In the genomic region with DNA sequence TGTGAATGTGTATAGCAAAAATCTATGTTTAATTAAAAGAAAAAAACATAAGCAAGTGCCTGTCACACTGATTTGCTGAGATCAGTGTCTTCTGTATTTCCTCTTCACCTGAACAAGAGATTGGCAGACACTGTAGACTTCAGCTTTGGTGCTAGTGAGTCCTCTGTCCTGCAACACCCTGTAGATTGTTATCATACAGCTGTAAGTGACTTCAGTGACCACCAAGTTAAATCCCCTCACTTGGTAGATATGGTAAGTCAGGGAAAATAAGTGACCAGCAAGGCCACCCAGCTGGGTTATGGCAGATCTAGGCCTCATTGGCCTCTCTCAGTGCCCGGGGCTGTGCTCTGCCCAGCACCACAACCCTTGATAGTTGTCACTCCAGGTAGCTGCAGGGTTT, we compare ENCODE assay signal across 11 cellular contexts.
A peak's percentile ranks its signal among the peaks of the same experiment; 100 is the strongest.
DNase-seq lines count a peak whose midpoint lies in the region; ATAC-seq, FAIRE-seq and TF ChIP-seq lines count a peak whose summit lies in the region.
"Had no signal": no experiment of that assay in that cellular context is flagged by ENCODE, and none has a peak within 500 bp of the region (broad histone marks: within the 10 kb centered on the region; RNA-seq: fewer than 3 reads in every experiment).

No MANE protein-coding gene starts in this region.

- peaks cover 96% of the 10 kb centered on the region for H3K79me2 ChIP-seq in endothelial cell of umbilical vein (ENCODE audit: control insufficient read depth, insufficient read depth, low read length)

- H3K27me3 ChIP-seq in CD8-positive, alpha-beta T cell (ENCODE audit: insufficient read depth, low read length), result no peaks in the 10 kb centered on the region
- H3K27me3 ChIP-seq in endothelial cell of umbilical vein (ENCODE audit: control insufficient read depth in 2 of 2, insufficient read depth in 2 of 2, low read length in 2 of 2) (no peaks in the 10 kb centered on the region), skeletal muscle tissue (ENCODE audit: control insufficient read depth in 3 of 3, insufficient read depth in 3 of 3, low read length in 3 of 3) (no peaks in the 10 kb centered on the region)

- intact Hi-C loops in CD8-positive, alpha-beta T cell (cut with DNase I, micrococcal nuclease), result no loop called here
- intact Hi-C loops in endothelial cell of umbilical vein (cut with micrococcal nuclease), result loop anchor here (2.0 kb wide), 1 partner anchor 31 kb away; no protein-coding TSS in a partner anchor

- ATAC-seq in CD8-positive, alpha-beta T cell, result no peak

- dilution Hi-C loops in endothelial cell of umbilical vein (cut with MboI; ENCODE audit: extremely low pct_ligation_motif_present, low sequenced_read_pairs), result no loop called here

- POLR2A ChIA-PET in CD8-positive, alpha-beta T cell (lab: Charles Lee), result interaction anchor here (0.9 to 1.4 kb wide), 3 partner anchors 15 to 44 kb away, joined by 3 to 4 read pairs (median 3); no protein-coding TSS in a partner anchor
- POLR2A ChIA-PET in RWPE1 (lab: Yijun Ruan, JAX; ENCODE audit: low non-redundant PET) (no interaction called here), endothelial cell of umbilical vein (lab: Charles Lee) (interaction anchor here (1.5 kb wide), 1 partner anchor 15 kb away, joined by 3 read pairs; no protein-coding TSS in a partner anchor)

- CTCF ChIA-PET in CD8-positive, alpha-beta T cell (lab: Charles Lee), result interaction anchor here (0.9 to 2.9 kb wide), 4 partner anchors 30 to 50 kb away, joined by 3 to 13 read pairs (median 3); no protein-coding TSS in a partner anchor
- CTCF ChIA-PET in RWPE1 (lab: Yijun Ruan, JAX), result interaction anchor here (0.6 kb wide), 1 partner anchor 275 kb away, joined by 3 read pairs; no protein-coding TSS in a partner anchor
- CTCF ChIA-PET in endothelial cell of umbilical vein (lab: Charles Lee), result interaction anchor here (0.8 to 2.3 kb wide), 5 partner anchors 14 to 496 kb away, joined by 3 to 12 read pairs (median 4); no protein-coding TSS in a partner anchor

- no peak overlapping the region for H3K4me2 ChIP-seq in endothelial cell of umbilical vein (ENCODE audit: insufficient read depth, low read length)

- H3K9me3 Mint-ChIP-seq in CD8-positive, alpha-beta T cell, result no peaks in the 10 kb centered on the region

- no peak for DNase-seq in CD8-positive, alpha-beta T cell
- DNase-seq in RWPE1 (ENCODE audit: low spot score) (no peak), endothelial cell of umbilical vein (ENCODE audit: low read depth, low spot score) (no peak), NCI-H2081 treated with DMSO at 0.1 percent for 48 hours (lab: John Stamatoyannopoulos, UW) (no peak), mucosa of gallbladder (ENCODE audit: low spot score) (no peak)
- no peak for DNase-seq in stimulated activated CD4-positive, alpha-beta T cell treated with anti-CD3 and anti-CD28 coated beads, Interleukin-12 subunit alpha, Interleukin-12 subunit beta, amount 100 ng/mL, for 4 hours
- no peak for DNase-seq in activated CD4-positive, CD25-positive, alpha-beta regulatory T cell (lab: John Stamatoyannopoulos, UW)
- DNase-seq: amygdala, GOT3, NCI-H748 treated with DMSO at 0.1 percent for 48 hours had no signal

- H3K4me3 Mint-ChIP-seq in CD8-positive, alpha-beta T cell, result no peak overlapping the region

- H3K27me3 Mint-ChIP-seq in CD8-positive, alpha-beta T cell (ENCODE audit: low read depth), result no peaks in the 10 kb centered on the region

- no peaks in the 10 kb centered on the region for H3K9me1 ChIP-seq in endothelial cell of umbilical vein (replicated peaks; ENCODE audit: control insufficient read depth, extremely low read depth, insufficient read depth, low read length)

- H3K4me1 Mint-ChIP-seq in CD8-positive, alpha-beta T cell (ENCODE audit: low read depth), result peaks cover 90% of the 10 kb centered on the region

- H3K9ac ChIP-seq in endothelial cell of umbilical vein (replicated peaks; ENCODE audit: extremely low read depth, insufficient read depth, low read length) (no peak overlapping the region), skeletal muscle tissue (ENCODE audit: low read depth in 1 of 3, low read length in 3 of 3) (no peak overlapping the region)

- H3K36me3 ChIP-seq in CD8-positive, alpha-beta T cell (ENCODE audit: insufficient read depth, low read length), result peaks cover 10% of the 10 kb centered on the region
- H3K36me3 ChIP-seq in endothelial cell of umbilical vein (ENCODE audit: control insufficient read depth in 2 of 2, extremely low read depth in 1 of 2, insufficient read depth in 2 of 2, low read length in 2 of 2) (peaks cover 0 to 2% of the 10 kb centered on the region in 2 experiments), skeletal muscle tissue (ENCODE audit: control insufficient read depth in 3 of 3, insufficient read depth in 3 of 3, low read length in 3 of 3) (peaks cover 0 to 4% (median 3%) of the 10 kb centered on the region in 3 donors)

- H3K27ac Mint-ChIP-seq in CD8-positive, alpha-beta T cell, result peak overlapping the region; percentile 92

- H2AFZ ChIP-seq in endothelial cell of umbilical vein (ENCODE audit: low read depth, low read length), result no peak overlapping the region

- H3K36me3 Mint-ChIP-seq in CD8-positive, alpha-beta T cell, result peaks cover 38% of the 10 kb centered on the region

- no peak overlapping the region for H3K27ac ChIP-seq in CD8-positive, alpha-beta T cell (ENCODE audit: low read depth, low read length)
- H3K27ac ChIP-seq in RWPE1 (peak overlapping the region; percentile 33), endothelial cell of umbilical vein (ENCODE audit: insufficient read depth, low read depth, low read length) (peak overlapping the region; percentile 72), skeletal muscle tissue (ENCODE audit: low read depth, low read length) (peak overlapping the region; percentile 41)

- no peaks in the 10 kb centered on the region for H3K9me3 ChIP-seq in CD8-positive, alpha-beta T cell (ENCODE audit: low read length)
- no peaks in the 10 kb centered on the region for H3K9me3 ChIP-seq in endothelial cell of umbilical vein (replicated peaks; ENCODE audit: control insufficient read depth, insufficient read depth, low read length)
- H3K9me3 ChIP-seq in skeletal muscle tissue (ENCODE audit: control insufficient read depth in 3 of 3, low read length in 3 of 3), result no peaks in the 10 kb centered on the region

- TF ChIP-seq POLR2A in endothelial cell of umbilical vein (IDR thresholded peaks at IDR 0.05; ENCODE audit: low read depth, low read length), result no peak

- FAIRE-seq in endothelial cell of umbilical vein (lab: Jason Lieb, UNC), result no peak

- no TSS peak for BruUV-seq in endothelial cell of umbilical vein (replicated peaks; lab: Mats Ljungman, UMichigan)

- H3K4me1 ChIP-seq in CD8-positive, alpha-beta T cell (ENCODE audit: insufficient read depth, low read length), result peaks cover 90% of the 10 kb centered on the region
- H3K4me1 ChIP-seq in endothelial cell of umbilical vein (ENCODE audit: control insufficient read depth, extremely low read depth, insufficient read depth, low read length), result peaks cover 54% of the 10 kb centered on the region
- peaks cover 45 to 74% (median 65%) of the 10 kb centered on the region in 3 donors for H3K4me1 ChIP-seq in skeletal muscle tissue (ENCODE audit: control insufficient read depth in 3 of 3, insufficient read depth in 3 of 3, low read length in 3 of 3)

- H4K20me1 ChIP-seq in endothelial cell of umbilical vein (replicated peaks; ENCODE audit: control insufficient read depth, extremely low read depth, insufficient read depth, low read length), result no peaks in the 10 kb centered on the region

- no peak for TF ChIP-seq CTCF in CD8-positive, alpha-beta T cell (IDR thresholded peaks at IDR 0.05)
- no peak for TF ChIP-seq CTCF in RWPE1 (conservative IDR thresholded peaks at IDR 0.05; ENCODE audit: low read depth)
- TF ChIP-seq CTCF in endothelial cell of umbilical vein (IDR thresholded peaks at IDR 0.05; ENCODE audit: extremely low read depth in 1 of 2, insufficient read depth in 1 of 2, low read depth in 1 of 2, low read length in 2 of 2), result no peak

- H3K4me3 ChIP-seq in CD8-positive, alpha-beta T cell (ENCODE audit: low read depth, low read length), result no peak overlapping the region
- H3K4me3 ChIP-seq in endothelial cell of umbilical vein (replicated peaks in 1 of 3; ENCODE audit: insufficient read depth in 1 of 3, low read depth in 1 of 3, low read length in 3 of 3) (no peak overlapping the region), skeletal muscle tissue (ENCODE audit: low read length in 3 of 3) (no peak overlapping the region)

TF ChIP-seq in endothelial cell of umbilical vein, 7 proteins besides CTCF, POLR2A, EP300 and RAD21:
- peak; percentile 49 for TF ChIP-seq GATA2 (IDR thresholded peaks at IDR 0.05; ENCODE audit: insufficient read depth, insufficient read length, low read depth, low read length)
- TF ChIP-seq, protein P1, sequence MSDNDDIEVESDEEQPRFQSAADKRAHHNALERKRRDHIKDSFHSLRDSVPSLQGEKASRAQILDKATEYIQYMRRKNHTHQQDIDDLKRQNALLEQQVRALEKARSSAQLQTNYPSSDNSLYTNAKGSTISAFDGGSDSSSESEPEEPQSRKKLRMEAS (IDR thresholded peaks at IDR 0.05; ENCODE audit: insufficient read depth, insufficient read length), result no peak
- TF ChIP-seq MYC (IDR thresholded peaks at IDR 0.05; ENCODE audit: low read depth, low read length), result no peak
- TF ChIP-seq POLR2AphosphoS5 (IDR thresholded peaks at IDR 0.05; ENCODE audit: insufficient read depth, low read depth, low read length), result no peak
- TF ChIP-seq JUN (IDR thresholded peaks at IDR 0.05; ENCODE audit: borderline replicate concordance, insufficient read depth, insufficient read length, low read depth), result no peak
- no peak for TF ChIP-seq FOS (IDR thresholded peaks at IDR 0.05; ENCODE audit: borderline replicate concordance, insufficient read depth, low read length)
- no peak for TF ChIP-seq EZH2 (IDR thresholded peaks at IDR 0.05; ENCODE audit: borderline replicate concordance, low read depth, low read length, severe bottlenecking)
